1 cellular context compared by ENCODE assay signal in genomic region chrX:126459896-126460826, GRCh38.
TF ChIP-seq lines count a peak whose summit lies in the region.

No MANE protein-coding gene starts in this region.

TF ChIP-seq in HepG2, 621 proteins besides CTCF, POLR2A, EP300 and RAD21 (continued from another document):
- peak; percentile 23; the same call in 1 of the 2 replicates for TF ChIP-seq ZNF687 (CRISPR knock-in tag; IDR thresholded peaks at IDR 0.05)
